Comparison of ENCODE assay signal across 21 cellular contexts in the genomic region with DNA sequence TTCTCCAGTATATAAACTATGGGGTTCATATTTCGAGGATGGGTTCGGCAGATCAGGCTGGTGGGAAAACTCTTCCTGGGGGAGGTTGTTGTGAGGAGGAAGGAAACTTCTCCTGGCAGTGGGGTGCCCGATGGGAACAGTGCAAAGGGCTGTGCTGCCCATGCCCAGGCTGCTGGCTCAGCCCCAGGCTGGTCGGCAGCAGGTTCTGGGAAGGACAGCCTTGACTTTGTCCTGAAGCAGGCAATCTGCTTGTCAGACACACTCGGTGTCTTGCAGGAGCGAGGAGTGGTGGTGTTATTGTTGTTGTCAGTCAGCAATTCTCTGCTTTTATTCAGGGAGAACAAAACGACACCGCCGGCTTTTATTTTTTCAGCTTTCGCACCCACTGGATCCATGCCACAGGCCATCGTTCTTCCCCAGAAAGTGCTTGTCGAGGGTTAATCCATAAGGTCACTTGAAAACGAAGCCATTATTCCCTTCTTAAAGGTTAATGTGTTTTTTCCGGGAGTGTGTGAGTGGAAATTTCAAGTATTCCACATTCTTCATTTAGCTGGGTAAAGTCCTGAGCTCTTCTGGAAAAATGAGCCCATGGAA.
"Had no signal": no experiment of that assay in that cellular context is flagged by ENCODE, and none has a peak within 500 bp of the region (broad histone marks: within the 10 kb centered on the region; RNA-seq: fewer than 3 reads in every experiment).

No MANE protein-coding gene starts in this region.

- ATAC-seq: activated T-cell treated with anti-CD3 and anti-CD28 coated beads, Interleukin-2, amount 50 U/mL, for 72 hours; heart left ventricle; lower lobe of right lung; natural killer cell treated with Interleukin-12 subunit alpha and Interleukin-12 subunit beta and Interleukin-15 and Interleukin-18, amount 100 ng/mL, for 72 hours; right cardiac atrium had no signal

- FAIRE-seq: frontal cortex had no signal

- H3K4me1 ChIP-seq: lower lobe of right lung had no signal

- H3K27ac Mint-ChIP-seq: activated naive CD8-positive, alpha-beta T cell; activated T-cell treated with anti-CD3 and anti-CD28 coated beads, Interleukin-2, amount 50 U/mL, for 72 hours; immature natural killer cell; natural killer cell treated with Interleukin-12 subunit alpha and Interleukin-12 subunit beta and Interleukin-15 and Interleukin-18, amount 100 ng/mL, for 72 hours; progenitor cell of endocrine pancreas; stimulated activated naive CD8-positive, alpha-beta T cell treated with anti-CD3 and anti-CD28 coated beads, Interleukin-15, Interleukin-2, amounts not matched to agents 100 ng/mL and 50 ng/mL, for 24 hours had no signal

- H3K27ac ChIP-seq: dorsolateral prefrontal cortex, lower lobe of right lung, suprapubic skin, vagina, VCaP had no signal

- H3K27me3 ChIP-seq: dorsolateral prefrontal cortex, transverse colon, vagina had no signal

- H3K9me3 Mint-ChIP-seq: activated T-cell treated with anti-CD3 and anti-CD28 coated beads, Interleukin-2, amount 50 U/mL, for 72 hours; immature natural killer cell; natural killer cell treated with Interleukin-12 subunit alpha and Interleukin-12 subunit beta and Interleukin-15 and Interleukin-18, amount 100 ng/mL, for 72 hours; stimulated activated naive CD8-positive, alpha-beta T cell treated with anti-CD3 and anti-CD28 coated beads, Interleukin-15, Interleukin-2, amounts not matched to agents 100 ng/mL and 50 ng/mL, for 24 hours had no signal

- H3K36me3 ChIP-seq: heart left ventricle, lower lobe of right lung, suprapubic skin, transverse colon, vagina had no signal

- H3K36me3 Mint-ChIP-seq: activated naive CD8-positive, alpha-beta T cell; immature natural killer cell; natural killer cell treated with Interleukin-12 subunit alpha and Interleukin-12 subunit beta and Interleukin-15 and Interleukin-18, amount 100 ng/mL, for 72 hours had no signal

- H3K9me3 ChIP-seq: lower lobe of right lung, suprapubic skin, transverse colon, vagina had no signal

- H3K4me3 Mint-ChIP-seq: activated naive CD8-positive, alpha-beta T cell; activated T-cell treated with anti-CD3 and anti-CD28 coated beads, Interleukin-2, amount 50 U/mL, for 72 hours; immature natural killer cell; natural killer cell treated with Interleukin-12 subunit alpha and Interleukin-12 subunit beta and Interleukin-15 and Interleukin-18, amount 100 ng/mL, for 72 hours; stimulated activated naive CD8-positive, alpha-beta T cell treated with anti-CD3 and anti-CD28 coated beads, Interleukin-15, Interleukin-2, amounts not matched to agents 100 ng/mL and 50 ng/mL, for 24 hours had no signal

- DNase-seq: activated CD4-positive, CD25-positive, alpha-beta regulatory T cell treated with anti-CD3 and anti-CD28 coated beads, Interleukin-2, amount 50 U/mL, for 72 hours; activated T-cell treated with anti-CD3 and anti-CD28 coated beads, Interleukin-2, amount 50 U/mL, for 72 hours; dorsolateral prefrontal cortex; heart left ventricle; immature natural killer cell; kidney glomerular epithelial cell; lower lobe of right lung; occipital lobe; right cardiac atrium; SW 1271; T-helper 2 cell; transverse colon had no signal

- H3K4me3 ChIP-seq: dorsolateral prefrontal cortex, heart left ventricle, lower lobe of right lung, skin epidermis, suprapubic skin, transverse colon, vagina had no signal
